7 cellular contexts compared by ENCODE assay signal in genomic region chr7:73668103-73668937, GRCh38. TPM values are rescaled to one million over a fixed set of nuclear protein-coding genes. Genes with fewer than 3 reads are reported as not detected.
DNase-seq lines count a peak whose midpoint lies in the region; ATAC-seq and TF ChIP-seq lines count a peak whose summit lies in the region.

No MANE protein-coding gene starts in this region.

- peak; percentile 6 for ATAC-seq in HG02973 (IDR thresholded peaks at IDR 0.05; ENCODE audit: unreplicated experiment)
- ATAC-seq in WTC11, result no peak
- ATAC-seq in stimulated activated naive B cell treated with anti-CD40 and anti-IgM and Interleukin-4, amounts not matched to agents 10 μg/mL and 1 μg/mL and 100 μg/mL, for 72 hours (replicated peaks), result no peak

- POLR2A ChIA-PET in WTC11 (lab: Charles Lee), result interaction anchor here (0.5 to 1.0 kb wide), 2 partner anchors 44 to 71 kb away, joined by 3 read pairs; partner anchors contain the start of gene MLXIPL

- peaks cover under 1% of the 10 kb centered on the region for H3K9me3 Mint-ChIP-seq in WTC11
- peaks cover under 1 to 2% of the 10 kb centered on the region in 2 donors for H3K9me3 Mint-ChIP-seq in stimulated activated naive B cell treated with anti-CD40 and anti-IgM and Interleukin-4, amounts not matched to agents 10 μg/mL and 1 μg/mL and 100 μg/mL, for 72 hours

- no peak for TF ChIP-seq CTCF in GM12865 (IDR thresholded peaks at IDR 0.05; ENCODE audit: insufficient read depth, low read depth, low read length, missing control alignments)
- TF ChIP-seq CTCF in WTC11 (IDR thresholded peaks at IDR 0.05), result no peak

- no peaks in the 10 kb centered on the region for H3K36me3 Mint-ChIP-seq in WTC11
- peaks cover under 1 to 1% of the 10 kb centered on the region in 2 donors for H3K36me3 Mint-ChIP-seq in stimulated activated naive B cell treated with anti-CD40 and anti-IgM and Interleukin-4, amounts not matched to agents 10 μg/mL and 1 μg/mL and 100 μg/mL, for 72 hours

- no peak overlapping the region for H3K27ac Mint-ChIP-seq in WTC11
- H3K27ac Mint-ChIP-seq in stimulated activated naive B cell treated with anti-CD40 and anti-IgM and Interleukin-4, amounts not matched to agents 10 μg/mL and 1 μg/mL and 100 μg/mL, for 72 hours, result no peak overlapping the region

- peaks cover 41% of the 10 kb centered on the region for H3K4me1 Mint-ChIP-seq in WTC11
- H3K4me1 Mint-ChIP-seq in stimulated activated naive B cell treated with anti-CD40 and anti-IgM and Interleukin-4, amounts not matched to agents 10 μg/mL and 1 μg/mL and 100 μg/mL, for 72 hours, result peaks cover 14 to 24% of the 10 kb centered on the region in 2 donors

- H3K4me3 ChIP-seq in GM12865 (ENCODE audit: low read depth, low read length), result peak overlapping the region; percentile 26
- H3K4me3 ChIP-seq in iPS-11a (ENCODE audit: low read depth, low read length), result peak overlapping the region; percentile 30

- DNase-seq in GM12865 (ENCODE audit: low read depth) (no peak), WTC11 (ENCODE audit: low spot score) (no peak), DMS79 treated with DMSO at 0.1 percent for 48 hours (lab: John Stamatoyannopoulos, UW) (no peak), COLO829 (ENCODE audit: low spot score) (no peak)
- no peak for DNase-seq in stimulated activated naive B cell treated with anti-CD40 and anti-IgM and Interleukin-4, amounts not matched to agents 10 μg/mL and 1 μg/mL and 100 μg/mL, for 72 hours

- H3K4me3 Mint-ChIP-seq in WTC11, result peak overlapping the region; percentile 75
- peak overlapping the region; percentile 63 to 78 for H3K4me3 Mint-ChIP-seq in stimulated activated naive B cell treated with anti-CD40 and anti-IgM and Interleukin-4, amounts not matched to agents 10 μg/mL and 1 μg/mL and 100 μg/mL, for 72 hours

- CTCF ChIA-PET in WTC11 (lab: Charles Lee), result interaction anchor here (0.6 to 6.1 kb wide), 26 partner anchors 8 to 173 kb away, joined by 3 to 93 read pairs (median 5); partner anchors contain the start of genes MLXIPL and TBL2

- peaks cover 27% of the 10 kb centered on the region for H3K27me3 Mint-ChIP-seq in WTC11 (ENCODE audit: low read depth)
- peaks cover 42 to 59% of the 10 kb centered on the region in 2 donors for H3K27me3 Mint-ChIP-seq in stimulated activated naive B cell treated with anti-CD40 and anti-IgM and Interleukin-4, amounts not matched to agents 10 μg/mL and 1 μg/mL and 100 μg/mL, for 72 hours

TF ChIP-seq in WTC11, 78 proteins besides CTCF, POLR2A, EP300 and RAD21:
- TF ChIP-seq ZBTB43 (CRISPR knock-in tag; IDR thresholded peaks at IDR 0.05), result no peak
- TF ChIP-seq ATF1 (CRISPR knock-in tag; IDR thresholded peaks at IDR 0.05), result no peak
- TF ChIP-seq, protein P1, sequence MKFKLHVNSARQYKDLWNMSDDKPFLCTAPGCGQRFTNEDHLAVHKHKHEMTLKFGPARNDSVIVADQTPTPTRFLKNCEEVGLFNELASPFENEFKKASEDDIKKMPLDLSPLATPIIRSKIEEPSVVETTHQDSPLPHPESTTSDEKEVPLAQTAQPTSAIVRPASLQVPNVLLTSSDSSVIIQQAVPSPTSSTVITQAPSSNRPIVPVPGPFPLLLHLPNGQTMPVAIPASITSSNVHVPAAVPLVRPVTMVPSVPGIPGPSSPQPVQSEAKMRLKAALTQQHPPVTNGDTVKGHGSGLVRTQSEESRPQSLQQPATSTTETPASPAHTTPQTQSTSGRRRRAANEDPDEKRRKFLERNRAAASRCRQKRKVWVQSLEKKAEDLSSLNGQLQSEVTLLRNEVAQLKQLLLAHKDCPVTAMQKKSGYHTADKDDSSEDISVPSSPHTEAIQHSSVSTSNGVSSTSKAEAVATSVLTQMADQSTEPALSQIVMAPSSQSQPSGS (CRISPR knock-in tag; IDR thresholded peaks at IDR 0.05; ENCODE audit: borderline replicate concordance, low read depth), result no peak
- TF ChIP-seq ZNF263 (CRISPR knock-in tag; IDR thresholded peaks at IDR 0.05; ENCODE audit: low read depth), result no peak

RNA-seq across cellular contexts. Expression of gene VPS37D, which starts 0.7 kb away (rescaled TPM):
- 5.7 to 7.5 TPM (median 5.8 TPM) in 3 replicates for total RNA-seq in WTC11 (2021)

RNA-seq across cellular contexts. Expression of gene DNAJC30, which starts 14.9 kb away (rescaled TPM):
- total RNA-seq in WTC11 (2021), result 6.8 to 7.1 TPM (median 6.8 TPM) in 3 replicates

RNA-seq across cellular contexts. Expression of gene BUD23, which starts 15.1 kb away (rescaled TPM):
- 80.5 to 91.9 TPM (median 84.4 TPM) in 3 replicates for total RNA-seq in WTC11 (2021)

RNA-seq across cellular contexts. Expression of gene MLXIPL, which starts 44.0 kb away (rescaled TPM):
- total RNA-seq in WTC11 (2021), result 20.4 to 26.6 TPM (median 23.8 TPM) in 3 replicates

RNA-seq across cellular contexts. Expression of gene STX1A, which starts 51.1 kb away (rescaled TPM):
- 17.7 to 20.4 TPM (median 18.5 TPM) in 3 replicates for total RNA-seq in WTC11 (2021)
